10 cellular contexts compared by ENCODE assay signal in the genomic region with DNA sequence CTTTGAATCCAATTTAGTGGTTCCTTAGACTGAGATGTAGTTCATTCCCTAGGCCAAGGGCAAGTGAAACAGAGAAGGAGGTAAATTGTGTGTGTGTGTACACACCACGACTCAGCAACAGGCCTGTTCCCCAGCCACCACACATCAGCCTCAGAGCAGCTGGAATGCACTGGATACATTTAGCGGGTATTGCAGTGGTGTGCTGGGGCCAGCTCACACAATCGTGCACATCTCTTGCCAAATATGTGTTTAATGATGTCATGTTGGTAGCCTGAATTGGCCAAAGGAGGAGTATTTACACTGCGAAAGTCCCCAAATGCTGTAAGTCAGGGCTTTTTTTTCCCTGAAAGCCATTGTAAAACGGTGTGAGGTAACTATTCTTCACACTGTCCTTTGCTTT.
DNase-seq lines count a peak whose midpoint lies in the region; ATAC-seq and TF ChIP-seq lines count a peak whose summit lies in the region.
"Had no signal": no experiment of that assay in that cellular context is flagged by ENCODE, and none has a peak within 500 bp of the region (broad histone marks: within the 10 kb centered on the region; RNA-seq: fewer than 3 reads in every experiment).

No MANE protein-coding gene starts in this region.

- H3K4me1 Mint-ChIP-seq in natural killer cell treated with Interleukin-12 subunit alpha and Interleukin-12 subunit beta and Interleukin-15 and Interleukin-18, amount 100 ng/mL, for 72 hours (ENCODE audit: low read depth in 2 of 2) = peaks cover 6 to 23% of the 10 kb centered on the region in 2 donors
- peaks cover 18% of the 10 kb centered on the region in 2 donors for H3K4me1 Mint-ChIP-seq in natural killer cell

- H2AK5ac ChIP-seq in mesenchymal stem cell (ENCODE audit: low read length, severe bottlenecking) = no peak overlapping the region

- H3K27ac ChIP-seq in colonic mucosa (peak overlapping the region; percentile 3), mesenchymal stem cell (ENCODE audit: low read length, poor library complexity, severe bottlenecking) (no peak overlapping the region), aorta (ENCODE audit: low read depth in 1 of 2, low read length in 2 of 2) (peak overlapping the region in 1 of 2 donors; percentile 5)
- H3K27ac ChIP-seq: KMS-11 had no signal

- no peak overlapping the region for H4K8ac ChIP-seq in mesenchymal stem cell (ENCODE audit: low read length)

- H3K23ac ChIP-seq in mesenchymal stem cell (ENCODE audit: low read length in 2 of 2) = no peak overlapping the region

- H3K18ac ChIP-seq in mesenchymal stem cell (ENCODE audit: low read depth in 1 of 2, low read length in 2 of 2) = no peak overlapping the region

- peak overlapping the region; percentile 26 to 60 for H3K27ac Mint-ChIP-seq in natural killer cell treated with Interleukin-12 subunit alpha and Interleukin-12 subunit beta and Interleukin-15 and Interleukin-18, amount 100 ng/mL, for 72 hours
- no peak overlapping the region for H3K27ac Mint-ChIP-seq in natural killer cell
- H3K27ac Mint-ChIP-seq: activated T-helper 17 cell treated with anti-CD3 and anti-CD28 coated beads, Interleukin-2, amount 50 U/mL, for 72 hours had no signal

- TF ChIP-seq CTCF in natural killer cell (IDR thresholded peaks at IDR 0.05) (no peak), colonic mucosa (IDR thresholded peaks at IDR 0.05) (no peak)

- no peaks in the 10 kb centered on the region for H3K36me3 Mint-ChIP-seq in natural killer cell treated with Interleukin-12 subunit alpha and Interleukin-12 subunit beta and Interleukin-15 and Interleukin-18, amount 100 ng/mL, for 72 hours
- no peaks in the 10 kb centered on the region for H3K36me3 Mint-ChIP-seq in natural killer cell

- no peak overlapping the region for H4K91ac ChIP-seq in mesenchymal stem cell (ENCODE audit: low read length)

- no peak overlapping the region for H3K9ac ChIP-seq in colonic mucosa (ENCODE audit: low read depth in 2 of 2, low read length in 2 of 2)
- H3K9ac ChIP-seq in mesenchymal stem cell (ENCODE audit: low read length) = peak overlapping the region; percentile 64
- H3K9ac ChIP-seq: KMS-11 had no signal

- no peak overlapping the region for H2BK120ac ChIP-seq in mesenchymal stem cell (ENCODE audit: low read depth, low read length)

- H3K14ac ChIP-seq in mesenchymal stem cell (ENCODE audit: low read length in 2 of 2) = no peak overlapping the region

- WGBS in mesenchymal stem cell = 56% methylated on average over 5 of the region's 5 CpGs
- WGBS in aorta, 2 donors = 2 to 3% methylated on average over 5 of the region's 5 CpGs

- peaks cover 21% of the 10 kb centered on the region for H3K79me1 ChIP-seq in mesenchymal stem cell (replicated peaks; ENCODE audit: low read length, poor library complexity, severe bottlenecking)

- H2BK15ac ChIP-seq in mesenchymal stem cell (ENCODE audit: low read depth, poor library complexity, severe bottlenecking) = no peak overlapping the region

- H2BK5ac ChIP-seq in mesenchymal stem cell (ENCODE audit: low read depth, low read length, poor library complexity, severe bottlenecking) = no peak overlapping the region

- H3K9me3 Mint-ChIP-seq in natural killer cell treated with Interleukin-12 subunit alpha and Interleukin-12 subunit beta and Interleukin-15 and Interleukin-18, amount 100 ng/mL, for 72 hours = no peaks in the 10 kb centered on the region
- no peaks in the 10 kb centered on the region for H3K9me3 Mint-ChIP-seq in natural killer cell
- H3K9me3 Mint-ChIP-seq: activated T-helper 17 cell treated with anti-CD3 and anti-CD28 coated beads, Interleukin-2, amount 50 U/mL, for 72 hours had no signal

- no peak overlapping the region for H2AFZ ChIP-seq in mesenchymal stem cell (ENCODE audit: low read depth, low read length)

- peak; percentile 54 to 82 for ATAC-seq in natural killer cell treated with Interleukin-12 subunit alpha and Interleukin-12 subunit beta and Interleukin-15 and Interleukin-18, amount 100 ng/mL, for 72 hours
- ATAC-seq in natural killer cell = no peak
- peak; percentile 79 for ATAC-seq in aorta (ENCODE audit: low FRiP score)
- ATAC-seq in GM18868 (IDR thresholded peaks at IDR 0.05; ENCODE audit: unreplicated experiment) = no peak
- ATAC-seq: activated T-helper 17 cell treated with anti-CD3 and anti-CD28 coated beads, Interleukin-2, amount 50 U/mL, for 72 hours had no signal

- H3K27me3 ChIP-seq in colonic mucosa (no peaks in the 10 kb centered on the region), mesenchymal stem cell (ENCODE audit: control insufficient read depth in 1 of 2, insufficient read depth in 1 of 2, low read length in 2 of 2) (no peaks in the 10 kb centered on the region), aorta (ENCODE audit: control insufficient read depth in 1 of 2, insufficient read depth in 2 of 2, low read length in 1 of 2) (no peaks in the 10 kb centered on the region)

- no peak overlapping the region for H3K4me3 Mint-ChIP-seq in natural killer cell treated with Interleukin-12 subunit alpha and Interleukin-12 subunit beta and Interleukin-15 and Interleukin-18, amount 100 ng/mL, for 72 hours
- no peak overlapping the region for H3K4me3 Mint-ChIP-seq in natural killer cell
- H3K4me3 Mint-ChIP-seq: activated T-helper 17 cell treated with anti-CD3 and anti-CD28 coated beads, Interleukin-2, amount 50 U/mL, for 72 hours had no signal

- no peak overlapping the region for H2BK12ac ChIP-seq in mesenchymal stem cell (ENCODE audit: low read length in 2 of 2)

- no peak overlapping the region for H3K4ac ChIP-seq in mesenchymal stem cell (ENCODE audit: low read depth in 1 of 2, low read length in 2 of 2)

- H3K4me1 ChIP-seq in colonic mucosa (no peaks in the 10 kb centered on the region), mesenchymal stem cell (ENCODE audit: control insufficient read depth, insufficient read depth, low read depth, low read length) (peaks cover 7% of the 10 kb centered on the region), aorta (ENCODE audit: control insufficient read depth in 1 of 2, insufficient read depth in 2 of 2, low read length in 2 of 2) (peaks cover 5 to 7% of the 10 kb centered on the region in 2 donors)

- DNase-seq in natural killer cell treated with Interleukin-12 subunit alpha and Interleukin-12 subunit beta and Interleukin-15 and Interleukin-18, amount 100 ng/mL, for 72 hours (ENCODE audit: low spot score) = no peak
- DNase-seq in natural killer cell = no peak
- no peak for DNase-seq in colonic mucosa
- DNase-seq in mesenchymal stem cell = peak; percentile 96
- DNase-seq in aorta = peak; percentile 76 to 83
- DNase-seq in NCI-H1048 (lab: John Stamatoyannopoulos, UW) = no peak
- DNase-seq in NCI-H1092 (lab: John Stamatoyannopoulos, UW) = no peak

- H3K4me2 ChIP-seq in mesenchymal stem cell (ENCODE audit: low read length, poor library complexity, severe bottlenecking) = no peak overlapping the region
- H3K4me2 ChIP-seq: KMS-11 had no signal

- H3K27me3 Mint-ChIP-seq in natural killer cell treated with Interleukin-12 subunit alpha and Interleukin-12 subunit beta and Interleukin-15 and Interleukin-18, amount 100 ng/mL, for 72 hours = no peaks in the 10 kb centered on the region
- no peaks in the 10 kb centered on the region for H3K27me3 Mint-ChIP-seq in natural killer cell (ENCODE audit: low read depth in 2 of 2)
- H3K27me3 Mint-ChIP-seq: activated T-helper 17 cell treated with anti-CD3 and anti-CD28 coated beads, Interleukin-2, amount 50 U/mL, for 72 hours had no signal

- H3K9me3 ChIP-seq in colonic mucosa = no peaks in the 10 kb centered on the region
- H3K9me3 ChIP-seq in mesenchymal stem cell (ENCODE audit: control insufficient read depth, low read length) = no peaks in the 10 kb centered on the region
- no peaks in the 10 kb centered on the region for H3K9me3 ChIP-seq in aorta (ENCODE audit: control insufficient read depth, low read length)

- H3K4me3 ChIP-seq in colonic mucosa (no peak overlapping the region), mesenchymal stem cell (ENCODE audit: insufficient read depth in 1 of 2, low read depth in 1 of 2, low read length in 2 of 2) (peak overlapping the region in 1 of 2 experiments; percentile 13), aorta (ENCODE audit: low read length in 2 of 2) (no peak overlapping the region)

- H3K36me3 ChIP-seq in colonic mucosa = peaks cover 9% of the 10 kb centered on the region
- H3K36me3 ChIP-seq in mesenchymal stem cell (ENCODE audit: control insufficient read depth in 1 of 2, insufficient read depth in 2 of 2, low read depth in 1 of 2, low read length in 2 of 2) = peaks cover 47 to 55% of the 10 kb centered on the region in 2 experiments
- H3K36me3 ChIP-seq in aorta (ENCODE audit: control insufficient read depth in 1 of 2, insufficient read depth in 2 of 2, low read length in 1 of 2) = peaks cover 5 to 6% of the 10 kb centered on the region in 2 donors

- intact Hi-C loops in natural killer cell (cut with micrococcal nuclease) = no loop called here
- intact Hi-C loops in colonic mucosa (cut with DNase I) = no loop called here
- intact Hi-C loops in aorta (cut with DNase I) = no loop called here

Comparison
In these comparisons a context has a peak if more than half of its experiments do, and no peak if none do; other contexts are left out.
1. ATAC-seq: peak in natural killer cell treated with Interleukin-12 subunit alpha and Interleukin-12 subunit beta and Interleukin-15 and Interleukin-18, amount 100 ng/mL, for 72 hours (2 of 2) and aorta (single experiment); none in natural killer cell (0 of 3) and GM18868 (single experiment).
2. H3K27ac Mint-ChIP-seq: peak in natural killer cell treated with Interleukin-12 subunit alpha and Interleukin-12 subunit beta and Interleukin-15 and Interleukin-18, amount 100 ng/mL, for 72 hours (2 of 2); none in natural killer cell (0 of 2).
3. DNase-seq: peak in mesenchymal stem cell (single experiment) and aorta (2 of 2); none in natural killer cell treated with Interleukin-12 subunit alpha and Interleukin-12 subunit beta and Interleukin-15 and Interleukin-18, amount 100 ng/mL, for 72 hours (single experiment), natural killer cell (single experiment), colonic mucosa (single experiment), NCI-H1048 (single experiment) and NCI-H1092 (single experiment).